23 cellular contexts compared by ENCODE assay signal in the genomic region with DNA sequence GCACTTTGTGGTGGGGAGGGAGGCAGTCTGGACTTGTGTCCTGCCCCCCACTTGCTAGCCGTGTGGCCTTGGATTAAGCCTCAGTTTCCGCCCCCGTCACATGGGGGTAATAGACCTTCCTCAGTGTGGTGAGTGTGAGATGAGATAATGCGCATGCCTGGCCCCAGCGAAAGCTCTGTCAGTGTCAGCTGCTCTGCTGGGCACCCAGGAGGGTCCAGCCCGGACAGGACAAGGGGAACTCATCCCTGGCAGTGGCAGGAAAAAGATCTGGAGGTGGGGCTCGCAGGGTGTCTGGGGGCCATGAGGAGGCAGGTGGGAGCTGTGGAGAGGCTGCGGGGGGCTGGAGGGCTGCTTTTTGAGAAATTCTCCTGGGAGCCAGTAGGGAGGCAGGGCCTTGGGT.
"Had no signal": no experiment of that assay in that cellular context is flagged by ENCODE, and none has a peak within 500 bp of the region (broad histone marks: within the 10 kb centered on the region; RNA-seq: fewer than 3 reads in every experiment).

No MANE protein-coding gene starts in this region.

- H3K4me3 ChIP-seq: MG63, SJSA1, SK-N-MC had no signal

- H3K36me3 Mint-ChIP-seq: T-cell had no signal

- H3K27ac Mint-ChIP-seq: T-cell had no signal

- H3K27ac ChIP-seq: SJSA1, SK-N-MC had no signal

- H3K36me3 ChIP-seq: MG63, SJSA1 had no signal

- H3K27me3 ChIP-seq: MG63, SJSA1 had no signal

- ATAC-seq: T-cell had no signal

- DNase-seq: Karpas-422, KG1, MG63, NCI-H1092, NCI-H1105 treated with DMSO at 0.1 percent for 48 hours, NCI-H1417 treated with DMSO at 0.1 percent for 48 hours, NCI-H146, NCI-H1694 treated with DMSO at 0.1 percent for 48 hours, NCI-H1930, NCI-H2081, NCI-H2107, NCI-H226, NCI-H446, NCI-H510A, NCI-H524 treated with DMSO at 0.1 percent for 48 hours, NCI-H69, NCI-H774, RPMI8226, SIG-M5, SW 1271, T-cell had no signal

- H3K4me1 ChIP-seq: SJSA1 had no signal

- H3K9me3 ChIP-seq: MG63, SJSA1 had no signal

- H3K4me1 Mint-ChIP-seq: T-cell had no signal

- H3K9me3 Mint-ChIP-seq: T-cell had no signal

- H3K4me3 Mint-ChIP-seq: T-cell had no signal
